ENCODE assay signal across 9 cellular contexts in the genomic region with DNA sequence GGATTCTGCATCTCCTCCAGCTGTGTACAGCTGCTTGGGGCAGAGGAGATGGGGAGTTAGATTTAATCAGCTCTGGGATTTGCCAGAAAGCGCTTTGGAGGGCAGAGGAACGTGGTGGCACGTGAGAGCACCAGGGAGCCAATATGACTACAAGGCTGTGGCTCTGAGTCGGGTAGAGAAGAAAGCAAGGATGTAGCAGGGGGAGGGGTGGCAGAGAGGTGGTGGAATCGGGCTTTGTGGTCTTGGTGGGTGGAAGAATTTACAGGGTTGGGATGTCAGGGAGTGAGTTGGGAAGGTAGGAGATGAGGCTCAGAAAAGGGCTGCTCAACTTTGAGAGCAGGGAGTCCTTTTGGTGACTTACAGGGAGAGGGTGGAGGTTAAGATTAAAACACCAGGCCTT.
DNase-seq lines count a peak whose midpoint lies in the region; ATAC-seq, FAIRE-seq and TF ChIP-seq lines count a peak whose summit lies in the region.
"Had no signal": no experiment of that assay in that cellular context is flagged by ENCODE, and none has a peak within 500 bp of the region (broad histone marks: within the 10 kb centered on the region; RNA-seq: fewer than 3 reads in every experiment).

No MANE protein-coding gene starts in this region.

- peaks cover 13% of the 10 kb centered on the region for H3K79me1 ChIP-seq in H1 (ENCODE audit: low read depth, low read length)

- no peak overlapping the region for H2BK120ac ChIP-seq in H1 (replicated peaks; ENCODE audit: low read depth, low read length)

- peaks cover 0 to 13% of the 10 kb centered on the region in 2 experiments for H4K20me1 ChIP-seq in H1 (replicated peaks in 1 of 2; ENCODE audit: control insufficient read depth in 1 of 2, insufficient read depth in 2 of 2, low read length in 2 of 2)

- peaks cover 77% of the 10 kb centered on the region for H3K4me1 ChIP-seq in CD8-positive, alpha-beta T cell (ENCODE audit: insufficient read depth, low read length)
- H3K4me1 ChIP-seq in H1 (replicated peaks in 1 of 4; ENCODE audit: control insufficient read depth in 3 of 4, insufficient read depth in 4 of 4, low read length in 3 of 4) (peaks cover 3 to 25% (median 16%) of the 10 kb centered on the region in 4 experiments), sigmoid colon (peaks cover 0 to 93% (median 73%) of the 10 kb centered on the region in 4 donors)

- H3K79me2 ChIP-seq in H1 (ENCODE audit: control insufficient read depth in 1 of 2, insufficient read depth in 2 of 2, low read length in 2 of 2) = peaks cover 0 to 84% of the 10 kb centered on the region in 2 experiments; a peak in 2 of 4 replicates

- H3K9me3 ChIP-seq in CD8-positive, alpha-beta T cell (ENCODE audit: low read length) = no peaks in the 10 kb centered on the region
- H3K9me3 ChIP-seq in H1 (ENCODE audit: insufficient read depth in 2 of 2, low read depth in 1 of 2, low read length in 1 of 2) (no peaks in the 10 kb centered on the region), sigmoid colon (no peaks in the 10 kb centered on the region)

- H2BK5ac ChIP-seq in H1 (ENCODE audit: low read depth, low read length) = peak overlapping the region; percentile 44; the same call in 1 of the 2 replicates

- intact Hi-C loops in CD8-positive, alpha-beta T cell (cut with DNase I, micrococcal nuclease) = no loop called here
- intact Hi-C loops in sigmoid colon (cut with DNase I) = loop anchor here (10.0 kb wide), 1 partner anchor 115 kb away; a partner anchor contains a TSS

- no peak overlapping the region for H3K27ac ChIP-seq in CD8-positive, alpha-beta T cell (ENCODE audit: low read depth, low read length)
- peak overlapping the region; percentile 90 for H3K27ac ChIP-seq in RWPE1
- no peak overlapping the region for H3K27ac ChIP-seq in H1 (ENCODE audit: low read depth, low read length)
- peak overlapping the region in 3 of 4 donors; percentile 35 to 73 (median 64) for H3K27ac ChIP-seq in sigmoid colon

- no peak overlapping the region for H3K4me2 ChIP-seq in H1 (ENCODE audit: insufficient read depth in 1 of 2, low read depth in 2 of 2, low read length in 2 of 2)

- H2BK20ac ChIP-seq in H1 (ENCODE audit: low read length) = no peak overlapping the region

- no peak overlapping the region for H3K9ac ChIP-seq in H1 (replicated peaks in 1 of 4; ENCODE audit: extremely low read depth in 1 of 4, low read depth in 3 of 4, low read length in 3 of 4)

- no peaks in the 10 kb centered on the region for H3K36me3 ChIP-seq in CD8-positive, alpha-beta T cell (ENCODE audit: insufficient read depth, low read length)
- H3K36me3 ChIP-seq in H1 (ENCODE audit: control insufficient read depth in 2 of 4, insufficient read depth in 4 of 4, low read length in 3 of 4) (no peaks in the 10 kb centered on the region), sigmoid colon (no peaks in the 10 kb centered on the region)

- POLR2A ChIA-PET in CD8-positive, alpha-beta T cell (lab: Charles Lee) = interaction anchor here (0.7 kb wide), 1 partner anchor 11 kb away, joined by 3 read pairs; no protein-coding TSS in a partner anchor
- POLR2A ChIA-PET in RWPE1 (lab: Yijun Ruan, JAX; ENCODE audit: low non-redundant PET) = no interaction called here
- POLR2A ChIA-PET in H1 (lab: Charles Lee; ENCODE audit: partially characterized antibody) = interaction anchor here (0.7 to 1.1 kb wide), 4 partner anchors 12 to 50 kb away, joined by 3 to 5 read pairs (median 3); no protein-coding TSS in a partner anchor

- TF ChIP-seq EP300 in H1 (IDR thresholded peaks at IDR 0.05; ENCODE audit: borderline replicate concordance in 1 of 2, low read depth in 2 of 2, low read length in 2 of 2) = no peak
- no peak for TF ChIP-seq EP300 in sigmoid colon (IDR thresholded peaks at IDR 0.05)

- CTCF ChIA-PET in CD8-positive, alpha-beta T cell (lab: Charles Lee) = no interaction called here
- CTCF ChIA-PET in RWPE1 (lab: Yijun Ruan, JAX) (no interaction called here), H1 (lab: Charles Lee; ENCODE audit: partially characterized antibody) (interaction anchor here (1.5 kb wide), 2 partner anchors 20 to 48 kb away, joined by 4 read pairs; no protein-coding TSS in a partner anchor)

- H3K23me2 ChIP-seq in H1 (ENCODE audit: low read depth, low read length) = peaks cover under 1% of the 10 kb centered on the region; the same call in 1 of the 2 replicates

- peak overlapping the region; percentile 93 for H3K27ac Mint-ChIP-seq in CD8-positive, alpha-beta T cell

- no peak for TF ChIP-seq CTCF in CD8-positive, alpha-beta T cell (IDR thresholded peaks at IDR 0.05)
- TF ChIP-seq CTCF in RWPE1 (conservative IDR thresholded peaks at IDR 0.05; ENCODE audit: low read depth) (no peak), H1 (IDR thresholded peaks at IDR 0.05; ENCODE audit: control extremely low read depth in 1 of 3, insufficient read depth in 1 of 3, low read depth in 1 of 3, low read length in 3 of 3) (no peak), sigmoid colon (IDR thresholded peaks at IDR 0.05) (no peak)

- H3K4me3 Mint-ChIP-seq in CD8-positive, alpha-beta T cell = peak overlapping the region; percentile 19

- H3K56ac ChIP-seq in H1 (replicated peaks; ENCODE audit: insufficient read length, low read depth, low read length) = no peak overlapping the region

- no peak overlapping the region for H3K23ac ChIP-seq in H1 (ENCODE audit: insufficient read length)

- peaks cover 10% of the 10 kb centered on the region for H3K36me3 Mint-ChIP-seq in CD8-positive, alpha-beta T cell

- H4K91ac ChIP-seq in H1 (replicated peaks; ENCODE audit: insufficient read length, low read length) = no peak overlapping the region

- no peak for FAIRE-seq in H1 (lab: Jason Lieb, UNC)

- no peaks in the 10 kb centered on the region for H3K27me3 ChIP-seq in CD8-positive, alpha-beta T cell (ENCODE audit: insufficient read depth, low read length)
- H3K27me3 ChIP-seq in H1 (replicated peaks in 1 of 4; ENCODE audit: control insufficient read depth in 3 of 4, extremely low read depth in 1 of 4, insufficient read depth in 3 of 4, low read length in 3 of 4) = no peaks in the 10 kb centered on the region
- no peaks in the 10 kb centered on the region for H3K27me3 ChIP-seq in sigmoid colon

- H3K4me3 ChIP-seq in CD8-positive, alpha-beta T cell (ENCODE audit: low read depth, low read length) = no peak overlapping the region
- H3K4me3 ChIP-seq in H1 (ENCODE audit: extremely low read depth in 1 of 4, insufficient read depth in 2 of 4, low read depth in 3 of 4, low read length in 4 of 4) (no peak overlapping the region), sigmoid colon (no peak overlapping the region)

- ATAC-seq in CD8-positive, alpha-beta T cell = no peak
- ATAC-seq in HG02571 (IDR thresholded peaks at IDR 0.05; ENCODE audit: unreplicated experiment) (no peak), HG03135 (IDR thresholded peaks at IDR 0.05; ENCODE audit: unreplicated experiment) (no peak)

- 72% methylated on average over 5 of the region's 5 CpGs; no CpG with 5 or more reads in 1 of the 2 experiments for WGBS in H1 (ENCODE audit: extremely low coverage in 1 of 2, insufficient coverage in 1 of 2, insufficient read length in 1 of 2, insufficient replicate concordance in 2 of 2, low coverage in 1 of 2, low lambda C conversion rate in 2 of 2, missing lambda C conversion rate in 1 of 2), 2 experiments
- WGBS in sigmoid colon, 2 donors = 70 to 85% methylated on average over 5 of the region's 5 CpGs

- no peak for DNase-seq in CD8-positive, alpha-beta T cell
- no peak for DNase-seq in RWPE1 (ENCODE audit: low spot score)
- no peak for DNase-seq in H1 (ENCODE audit: low read depth in 1 of 2, low spot score in 2 of 2)
- no peak for DNase-seq in sigmoid colon
- DNase-seq in EL = no peak
- DNase-seq in stimulated activated CD4-positive, alpha-beta T cell treated with anti-CD3 and anti-CD28 coated beads, Interleukin-15, amount 100 ng/mL, for 24 hours = no peak
- DNase-seq: NCI-H446 had no signal

- H3K4ac ChIP-seq in H1 (replicated peaks; ENCODE audit: insufficient read length, low read depth, low read length) = no peak overlapping the region

- no peak overlapping the region for H3K18ac ChIP-seq in H1 (ENCODE audit: extremely low read depth, low read length)

- no peak overlapping the region for H4K5ac ChIP-seq in H1 (ENCODE audit: insufficient read length, low read depth, low read length)

- TF ChIP-seq RAD21 in H1 (IDR thresholded peaks at IDR 0.05 in 1 of 2, conservative IDR thresholded peaks at IDR 0.05 in 1 of 2; ENCODE audit: low read depth in 2 of 2, low read length in 2 of 2) = no peak

- no peak for TF ChIP-seq POLR2A in H1 (IDR thresholded peaks at IDR 0.05; ENCODE audit: control extremely low read depth in 1 of 2, low read depth in 2 of 2, low read length in 2 of 2)
- no peak for TF ChIP-seq POLR2A in sigmoid colon (IDR thresholded peaks at IDR 0.05)

- H2BK12ac ChIP-seq in H1 (ENCODE audit: low read depth, low read length) = no peak overlapping the region

- H3K4me1 Mint-ChIP-seq in CD8-positive, alpha-beta T cell (ENCODE audit: low read depth) = peaks cover 90% of the 10 kb centered on the region

- H3K9me3 Mint-ChIP-seq in CD8-positive, alpha-beta T cell = peaks cover 7% of the 10 kb centered on the region

- H2BK15ac ChIP-seq in H1 (ENCODE audit: low read length) = no peak overlapping the region

- H3K27me3 Mint-ChIP-seq in CD8-positive, alpha-beta T cell (ENCODE audit: low read depth) = no peaks in the 10 kb centered on the region

- 0 out of 2 replicates have a peak overlapping the region, but pooled peaks have one; percentile 16 for H2AK5ac ChIP-seq in H1 (ENCODE audit: low read depth, low read length)

- H2AFZ ChIP-seq in H1 (ENCODE audit: low read length) = no peak overlapping the region

- no peak overlapping the region for H3K14ac ChIP-seq in H1 (ENCODE audit: insufficient read length)

- H4K8ac ChIP-seq in H1 (ENCODE audit: extremely low read depth, insufficient read depth, low read length) = no peak overlapping the region

TF ChIP-seq in H1, 55 proteins besides CTCF, POLR2A, EP300 and RAD21:
- no peak for TF ChIP-seq GABPA (IDR thresholded peaks at IDR 0.05; ENCODE audit: borderline replicate concordance, insufficient read depth, low read length)
- TF ChIP-seq, protein P1, sequence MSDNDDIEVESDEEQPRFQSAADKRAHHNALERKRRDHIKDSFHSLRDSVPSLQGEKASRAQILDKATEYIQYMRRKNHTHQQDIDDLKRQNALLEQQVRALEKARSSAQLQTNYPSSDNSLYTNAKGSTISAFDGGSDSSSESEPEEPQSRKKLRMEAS (IDR thresholded peaks at IDR 0.05) = no peak
TF ChIP-seq in H1: peak in this region for 0.

Comparison
In these comparisons a context has a peak if more than half of its experiments do, and no peak if none do; other contexts are left out.
1. H3K27ac ChIP-seq: peak in RWPE1 (single experiment) and sigmoid colon (3 of 4); none in CD8-positive, alpha-beta T cell (single experiment) and H1 (single experiment).